In genomic region chr7:117808273-117808868, GRCh38 we compare ENCODE assay signal across 11 cellular contexts.
A peak's percentile ranks its signal among the peaks of the same experiment; 100 is the strongest.
DNase-seq lines count a peak whose midpoint lies in the region; ATAC-seq, FAIRE-seq and TF ChIP-seq lines count a peak whose summit lies in the region.
"Had no signal": no experiment of that assay in that cellular context is flagged by ENCODE, and none has a peak within 500 bp of the region (broad histone marks: within the 10 kb centered on the region; RNA-seq: fewer than 3 reads in every experiment).

No MANE protein-coding gene starts in this region.

- TF ChIP-seq RAD21 in liver (IDR thresholded peaks at IDR 0.05) (peak in 1 of 2 donors; percentile 30), HepG2 (CRISPR knock-in tag; IDR thresholded peaks at IDR 0.05) (no peak)

- H3K27ac ChIP-seq in liver (ENCODE audit: low read depth in 1 of 2, low read length in 2 of 2) = peak overlapping the region in 1 of 2 donors; percentile 62
- H3K27ac ChIP-seq in HepG2 (ENCODE audit: extremely low read length, insufficient read depth, low read length) = no peak overlapping the region
- peak overlapping the region in 2 of 3 donors; percentile 6 to 31 for H3K27ac ChIP-seq in right lobe of liver

- WGBS in liver = 26% methylated on average over 8 of the region's 8 CpGs
- WGBS in HepG2 (ENCODE audit: low lambda C conversion rate) = 7% methylated on average over 8 of the region's 8 CpGs
- 21% methylated on average over 8 of the region's 8 CpGs for WGBS in right lobe of liver (ENCODE audit: insufficient coverage, low coverage, low lambda C conversion rate, missing lambda C conversion rate)

- ATAC-seq in HepG2 = no peak
- peak; percentile 94 to 96 (median 96) for ATAC-seq in right lobe of liver
- no peak for ATAC-seq in GM18505 (IDR thresholded peaks at IDR 0.05; ENCODE audit: unreplicated experiment)
- no peak for ATAC-seq in HG03378 (IDR thresholded peaks at IDR 0.05; ENCODE audit: unreplicated experiment)
- ATAC-seq: activated CD4-positive, CD25-positive, alpha-beta regulatory T cell treated with anti-CD3 and anti-CD28 coated beads, Interleukin-2, amount 50 U/mL, for 24 hours; naive thymus-derived CD4-positive, alpha-beta T cell had no signal

- BruUV-seq in HepG2 (replicated peaks; lab: Mats Ljungman, UMichigan) (no TSS peak), Caco-2 (replicated peaks; lab: Mats Ljungman, UMichigan) (no TSS peak)

- H3K4me3 ChIP-seq in liver (ENCODE audit: low read depth in 1 of 3, low read length in 3 of 3) (peak overlapping the region in 1 of 3 donors; percentile 12), HepG2 (replicated peaks in 1 of 3; ENCODE audit: insufficient read depth in 1 of 3, low read depth in 2 of 3, low read length in 3 of 3) (no peak overlapping the region), right lobe of liver (peak overlapping the region in 1 of 3 donors; percentile 1), Caco-2 (ENCODE audit: low read depth, low read length) (no peak overlapping the region)

- POLR2A ChIA-PET in HepG2 (lab: Yijun Ruan, JAX) = no interaction called here
- POLR2A ChIA-PET in Caco-2 (lab: Charles Lee) = no interaction called here

- no peaks in the 10 kb centered on the region for H3K79me2 ChIP-seq in HepG2 (ENCODE audit: insufficient read depth, low read length)

- no peak overlapping the region for H3K4me2 ChIP-seq in HepG2 (ENCODE audit: low read depth, low read length)

- peaks cover 5% of the 10 kb centered on the region for H3K4me1 Mint-ChIP-seq in Caco-2 (ENCODE audit: low read depth, unreplicated experiment)
- H3K4me1 Mint-ChIP-seq: naive thymus-derived CD4-positive, alpha-beta T cell had no signal

- no peak overlapping the region for H3K27ac Mint-ChIP-seq in Caco-2 (ENCODE audit: unreplicated experiment)
- H3K27ac Mint-ChIP-seq: activated naive CD8-positive, alpha-beta T cell; naive thymus-derived CD4-positive, alpha-beta T cell had no signal

- no peaks in the 10 kb centered on the region for H3K36me3 ChIP-seq in liver (ENCODE audit: control insufficient read depth in 4 of 4, insufficient read depth in 3 of 4, low read depth in 1 of 4, low read length in 3 of 4)
- no peaks in the 10 kb centered on the region for H3K36me3 ChIP-seq in HepG2 (replicated peaks in 1 of 2; ENCODE audit: control insufficient read depth in 1 of 2, insufficient read depth in 2 of 2, low read length in 2 of 2)
- no peaks in the 10 kb centered on the region for H3K36me3 ChIP-seq in right lobe of liver
- no peaks in the 10 kb centered on the region for H3K36me3 ChIP-seq in Caco-2 (ENCODE audit: control insufficient read depth, insufficient read depth, low read length)

- TF ChIP-seq CTCF in liver (IDR thresholded peaks at IDR 0.05; ENCODE audit: low read depth, low read length, missing input control) (no peak), HepG2 (CRISPR knock-in tag; IDR thresholded peaks at IDR 0.05) (no peak), right lobe of liver (IDR thresholded peaks at IDR 0.05) (no peak), Caco-2 (IDR thresholded peaks at IDR 0.05; ENCODE audit: insufficient read depth in 1 of 2, low read depth in 1 of 2, low read length in 1 of 2, severe bottlenecking in 1 of 2, unreplicated experiment in 1 of 2) (no peak)

- CTCF ChIA-PET in HepG2 (lab: Yijun Ruan, JAX; ENCODE audit: low intra/inter-chr PET ratio, low total read pairs) = no interaction called here
- CTCF ChIA-PET in Caco-2 (lab: Charles Lee) = no interaction called here

- intact Hi-C loops in HepG2 (cut with micrococcal nuclease; ENCODE audit: unreplicated experiment) (no loop called here), right lobe of liver (cut with DNase I) (no loop called here), Caco-2 (cut with micrococcal nuclease; ENCODE audit: unreplicated experiment) (no loop called here)

- no peak for TF ChIP-seq EP300 in HepG2 (IDR thresholded peaks at IDR 0.05; ENCODE audit: low read depth in 2 of 2, low read length in 2 of 2)
- TF ChIP-seq EP300 in HepG2 (CRISPR knock-in tag; IDR thresholded peaks at IDR 0.05; ENCODE audit: borderline replicate concordance) = no peak

- no peak overlapping the region for H2AFZ ChIP-seq in HepG2 (ENCODE audit: low read length)

- in situ Hi-C loops in HepG2 (cut with HindIII; ENCODE audit: extremely low pct_ligation_motif_present, low pct_unique_long_range_greater_than_20kb) = no loop called here

- no peaks in the 10 kb centered on the region for H4K20me1 ChIP-seq in HepG2 (ENCODE audit: insufficient read depth, low read length)

- H3K9me3 ChIP-seq in liver (ENCODE audit: control insufficient read depth in 4 of 4, low read length in 3 of 4) (no peaks in the 10 kb centered on the region), HepG2 (ENCODE audit: low read length) (no peaks in the 10 kb centered on the region), right lobe of liver (no peaks in the 10 kb centered on the region), Caco-2 (no peaks in the 10 kb centered on the region)

- H3K4me3 Mint-ChIP-seq in Caco-2 (ENCODE audit: unreplicated experiment) = no peak overlapping the region
- H3K4me3 Mint-ChIP-seq: activated naive CD8-positive, alpha-beta T cell; naive thymus-derived CD4-positive, alpha-beta T cell had no signal

- no peak for FAIRE-seq in HepG2 (lab: Jason Lieb, UNC)

- no peaks in the 10 kb centered on the region for H3K9me3 Mint-ChIP-seq in Caco-2 (ENCODE audit: unreplicated experiment)

- peak overlapping the region; percentile 7 to 26 for H3K9ac ChIP-seq in liver (ENCODE audit: low read depth in 1 of 2, low read length in 2 of 2)
- H3K9ac ChIP-seq in HepG2 (ENCODE audit: insufficient read depth, low read depth, low read length) = no peak overlapping the region

- no peaks in the 10 kb centered on the region for H3K27me3 Mint-ChIP-seq in Caco-2 (ENCODE audit: insufficient read depth, unreplicated experiment)

- TF ChIP-seq POLR2A in HepG2 (IDR thresholded peaks at IDR 0.05; ENCODE audit: insufficient read depth in 1 of 2, low read depth in 2 of 2, low read length in 2 of 2) (no peak), right lobe of liver (IDR thresholded peaks at IDR 0.05) (no peak), GM18505 (IDR thresholded peaks at IDR 0.05; ENCODE audit: borderline replicate concordance, extremely low read depth, insufficient read depth, insufficient read length) (no peak)

- H3K4me1 ChIP-seq in liver (ENCODE audit: control insufficient read depth in 4 of 4, insufficient read depth in 4 of 4, low read length in 3 of 4) (peaks cover 6 to 25% (median 15%) of the 10 kb centered on the region in 4 donors), HepG2 (ENCODE audit: insufficient read depth, low read length) (no peaks in the 10 kb centered on the region), right lobe of liver (peaks cover 0 to 21% (median 6%) of the 10 kb centered on the region in 4 donors), Caco-2 (no peaks in the 10 kb centered on the region)

- H3K27me3 ChIP-seq in liver (ENCODE audit: control insufficient read depth in 4 of 4, insufficient read depth in 4 of 4, low read length in 3 of 4) (no peaks in the 10 kb centered on the region), HepG2 (ENCODE audit: control insufficient read depth in 1 of 2, insufficient read depth in 2 of 2, low read length in 2 of 2) (no peaks in the 10 kb centered on the region), right lobe of liver (no peaks in the 10 kb centered on the region), Caco-2 (replicated peaks; ENCODE audit: control insufficient read depth, insufficient read depth, low read length) (no peaks in the 10 kb centered on the region)

- no peak for DNase-seq in HepG2 (ENCODE audit: low spot score)
- peak; percentile 80 for DNase-seq in cerebellum (ENCODE audit: low spot score)
- DNase-seq in right lobe of liver = peak; percentile 54 to 86 (median 64)
- DNase-seq in activated effector memory CD4-positive, alpha-beta T cell treated with Interleukin-2 at 50 U/mL for 16 hours = no peak
- DNase-seq in Caco-2 = no peak
- DNase-seq: naive thymus-derived CD4-positive, alpha-beta T cell had no signal

- no peaks in the 10 kb centered on the region for H3K36me3 Mint-ChIP-seq in Caco-2 (ENCODE audit: insufficient read depth, unreplicated experiment)
- H3K36me3 Mint-ChIP-seq: activated naive CD8-positive, alpha-beta T cell; naive thymus-derived CD4-positive, alpha-beta T cell had no signal

TF ChIP-seq in liver, 16 proteins besides CTCF, POLR2A, EP300 and RAD21 (continues in another document):
- TF ChIP-seq ZBTB33 (IDR thresholded peaks at IDR 0.05) = no peak
- TF ChIP-seq GABPA (IDR thresholded peaks at IDR 0.05 in 1 of 2, conservative IDR thresholded peaks at IDR 0.05 in 1 of 2) = no peak
- peak; percentile 24 for TF ChIP-seq FOXA1 (IDR thresholded peaks at IDR 0.05)

TF ChIP-seq in HepG2, 621 proteins besides CTCF, POLR2A, EP300 and RAD21:
- TF ChIP-seq CENPX (CRISPR knock-in tag; IDR thresholded peaks at IDR 0.05) = no peak
- TF ChIP-seq MED8 (CRISPR knock-in tag; IDR thresholded peaks at IDR 0.05; ENCODE audit: insufficient replicate concordance) = no peak
- no peak for TF ChIP-seq DRAP1 (CRISPR knock-in tag; IDR thresholded peaks at IDR 0.05)
- TF ChIP-seq ELF4 (CRISPR knock-in tag; IDR thresholded peaks at IDR 0.05; ENCODE audit: borderline replicate concordance) = no peak
- no peak for TF ChIP-seq JUN (CRISPR knock-in tag; IDR thresholded peaks at IDR 0.05)
- TF ChIP-seq ZNF746 (CRISPR knock-in tag; IDR thresholded peaks at IDR 0.05) = no peak
- no peak for TF ChIP-seq KDM6A (CRISPR knock-in tag; IDR thresholded peaks at IDR 0.05; ENCODE audit: low read depth)
- no peak for TF ChIP-seq CENPT (CRISPR knock-in tag; IDR thresholded peaks at IDR 0.05; ENCODE audit: low read depth)

Comparison
In these comparisons a context has a peak if more than half of its experiments do, and no peak if none do; other contexts are left out.
1. ATAC-seq: peak in right lobe of liver (4 of 4); none in HepG2 (single experiment), GM18505 (single experiment) and HG03378 (single experiment).
2. DNase-seq: peak in cerebellum (single experiment) and right lobe of liver (3 of 3); none in HepG2 (single experiment), activated effector memory CD4-positive, alpha-beta T cell treated with Interleukin-2 at 50 U/mL for 16 hours (single experiment) and Caco-2 (0 of 2).